In the genomic region with DNA sequence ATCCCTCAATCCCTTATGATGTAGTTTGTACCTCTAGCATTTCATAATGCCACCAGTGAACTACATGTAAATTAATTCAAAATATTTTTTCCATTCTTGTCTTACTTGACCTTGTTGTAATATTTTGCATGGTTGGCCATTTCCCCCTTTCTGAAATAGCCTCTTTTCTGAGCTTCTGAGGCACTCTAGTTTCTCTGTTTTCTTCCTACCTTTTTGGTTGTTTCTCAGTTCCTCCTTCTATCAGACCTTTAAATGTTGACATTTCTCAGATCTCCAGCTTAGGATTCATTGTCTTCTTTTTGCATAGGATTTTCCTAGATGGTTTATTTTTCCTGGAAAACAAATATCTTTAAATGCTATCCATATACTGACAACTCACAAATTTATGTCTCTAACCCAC, we compare ENCODE assay signal across 23 cellular contexts. TPM values are rescaled to one million over a fixed set of nuclear protein-coding genes. Genes with fewer than 3 reads are reported as not detected.
DNase-seq lines count a peak whose midpoint lies in the region; ATAC-seq, FAIRE-seq and TF ChIP-seq lines count a peak whose summit lies in the region.
"Had no signal": no experiment of that assay in that cellular context is flagged by ENCODE, and none has a peak within 500 bp of the region (broad histone marks: within the 10 kb centered on the region; RNA-seq: fewer than 3 reads in every experiment).

No MANE protein-coding gene starts in this region.

- no peak overlapping the region for H3K27ac Mint-ChIP-seq in activated CD4-positive, alpha-beta T cell treated with anti-CD3 and anti-CD28 coated beads, Interleukin-2, amount 10 ng/mL, durations not matched to agents 24 days and 14 days
- H3K27ac Mint-ChIP-seq in WTC11, result no peak overlapping the region
- H3K27ac Mint-ChIP-seq: activated naive CD4-positive, alpha-beta T cell treated with anti-CD3 and anti-CD28 coated beads, Interleukin-2, amount 50 U/mL, for 72 hours; CD4-positive, alpha-beta memory T cell; H9; IgD-negative memory B cell had no signal

- FAIRE-seq in GM12892 (lab: Jason Lieb, UNC), result peak; percentile 61
- FAIRE-seq: A549, keratinocyte had no signal

- no peaks in the 10 kb centered on the region for H3K27me3 Mint-ChIP-seq in activated CD4-positive, alpha-beta T cell treated with anti-CD3 and anti-CD28 coated beads, Interleukin-2, amount 10 ng/mL, durations not matched to agents 24 days and 14 days
- H3K27me3 Mint-ChIP-seq in WTC11 (ENCODE audit: low read depth), result no peaks in the 10 kb centered on the region
- H3K27me3 Mint-ChIP-seq: IgD-negative memory B cell had no signal

- CTCF ChIA-PET in WTC11 (lab: Charles Lee), result no interaction called here

- no peak for TF ChIP-seq POLR2A in GM12892 (IDR thresholded peaks at IDR 0.05; ENCODE audit: low read depth, low read length)

- peaks cover 2% of the 10 kb centered on the region for H3K4me1 Mint-ChIP-seq in activated CD4-positive, alpha-beta T cell treated with anti-CD3 and anti-CD28 coated beads, Interleukin-2, amount 10 ng/mL, durations not matched to agents 24 days and 14 days
- H3K4me1 Mint-ChIP-seq in WTC11, result peaks cover 14% of the 10 kb centered on the region
- H3K4me1 Mint-ChIP-seq: CD4-positive, alpha-beta memory T cell; IgD-negative memory B cell had no signal

- DNase-seq in GM12892 (ENCODE audit: insufficient read length) (no peak), NCI-H82 (lab: John Stamatoyannopoulos, UW) (no peak), WTC11 (ENCODE audit: low spot score) (no peak)
- no peak for DNase-seq in activated CD4-positive, CD25-positive, alpha-beta regulatory T cell treated with anti-CD3 and anti-CD28 coated beads, Interleukin-2, amount 50 U/mL, for 72 hours
- no peak for DNase-seq in activated CD4-positive, alpha-beta T cell treated with anti-CD3 and anti-CD28 coated beads, Interleukin-2, amount 10 ng/mL, durations not matched to agents 24 days and 14 days
- DNase-seq: activated CD4-positive, alpha-beta T cell treated with anti-CD3 and anti-CD28 coated beads for 48 hours; brain microvascular endothelial cell; CD4-positive, alpha-beta memory T cell; H9; heart right ventricle; NCI-H2171; right cardiac atrium; SHP77 treated with DMSO at 0.1 percent for 48 hours; T-helper 9 cell had no signal

- H3K36me3 Mint-ChIP-seq in activated CD4-positive, alpha-beta T cell treated with anti-CD3 and anti-CD28 coated beads, Interleukin-2, amount 10 ng/mL, durations not matched to agents 24 days and 14 days (ENCODE audit: low read depth), result no peaks in the 10 kb centered on the region
- H3K36me3 Mint-ChIP-seq in WTC11, result no peaks in the 10 kb centered on the region
- H3K36me3 Mint-ChIP-seq: CD4-positive, alpha-beta memory T cell; IgD-negative memory B cell had no signal

- no peaks in the 10 kb centered on the region for H3K9me3 Mint-ChIP-seq in activated CD4-positive, alpha-beta T cell treated with anti-CD3 and anti-CD28 coated beads, Interleukin-2, amount 10 ng/mL, durations not matched to agents 24 days and 14 days
- no peaks in the 10 kb centered on the region for H3K9me3 Mint-ChIP-seq in WTC11
- H3K9me3 Mint-ChIP-seq: H9 had no signal

- intact Hi-C loops in activated CD4-positive, alpha-beta T cell treated with anti-CD3 and anti-CD28 coated beads, Interleukin-2, amount 10 ng/mL, durations not matched to agents 24 days and 14 days (cut with micrococcal nuclease), result no loop called here

- POLR2A ChIA-PET in WTC11 (lab: Charles Lee), result interaction anchor here (2.2 kb wide), 1 partner anchor 12 kb away, joined by 7 read pairs; no protein-coding TSS in a partner anchor

- TF ChIP-seq CTCF in WTC11 (IDR thresholded peaks at IDR 0.05), result no peak

- ATAC-seq in GM19324 (IDR thresholded peaks at IDR 0.05; ENCODE audit: low FRiP score, unreplicated experiment) (peak; percentile 47), GM21786 (IDR thresholded peaks at IDR 0.05; ENCODE audit: unreplicated experiment) (peak; percentile 71), HG03108 (IDR thresholded peaks at IDR 0.05; ENCODE audit: unreplicated experiment) (peak; percentile 60), WTC11 (no peak)
- ATAC-seq: A549; activated naive CD4-positive, alpha-beta T cell treated with anti-CD3 and anti-CD28 coated beads, Interleukin-2, amount 50 U/mL, for 72 hours; heart right ventricle; right cardiac atrium had no signal

- no peak overlapping the region for H3K4me3 Mint-ChIP-seq in activated CD4-positive, alpha-beta T cell treated with anti-CD3 and anti-CD28 coated beads, Interleukin-2, amount 10 ng/mL, durations not matched to agents 24 days and 14 days
- H3K4me3 Mint-ChIP-seq in WTC11, result no peak overlapping the region
- H3K4me3 Mint-ChIP-seq: CD4-positive, alpha-beta memory T cell; H9; IgD-negative memory B cell; neural crest cell had no signal

TF ChIP-seq in WTC11, 78 proteins besides CTCF, POLR2A, EP300 and RAD21:
- TF ChIP-seq FOXP4 (CRISPR knock-in tag; IDR thresholded peaks at IDR 0.05) (no peak), ZNF396 (CRISPR knock-in tag; IDR thresholded peaks at IDR 0.05; ENCODE audit: borderline replicate concordance) (no peak), ZNF423 (CRISPR knock-in tag; IDR thresholded peaks at IDR 0.05) (no peak)

RNA-seq across cellular contexts. Expression of gene RMST, which starts 9.8 kb away (rescaled TPM):
- polyA plus RNA-seq in GM12892 (2012; ENCODE audit: missing spikeins), result 0.38 TPM
- total RNA-seq in activated CD4-positive, alpha-beta T cell treated with anti-CD3 and anti-CD28 coated beads, Interleukin-2, amount 10 ng/mL, durations not matched to agents 24 days and 14 days, result not detected in 2 replicates
- 50.8 to 55.0 TPM (median 54.2 TPM) in 3 replicates for total RNA-seq in WTC11 (2021)
- total RNA-seq: activated naive CD4-positive, alpha-beta T cell treated with anti-CD3 and anti-CD28 coated beads, Interleukin-2, amount 50 U/mL, for 72 hours; CD4-positive, alpha-beta memory T cell; mesenteric fat pad had no signal
- polyA plus RNA-seq: A549; CD4-positive, alpha-beta memory T cell; IgD-negative memory B cell; keratinocyte had no signal

Comparison
In these comparisons a context has a peak if more than half of its experiments do, and no peak if none do; other contexts are left out.
1. RNA of gene RMST, which starts 9.8 kb away (total RNA-seq): 50.8 to 55.0 TPM in WTC11; not detected in activated CD4-positive, alpha-beta T cell treated with anti-CD3 and anti-CD28 coated beads, Interleukin-2, amount 10 ng/mL, durations not matched to agents 24 days and 14 days; every median in the first group is over 10 times any median in the second.